Comparison of ENCODE assay signal across 1 cellular context in genomic region chrX:153742111-153742510, GRCh38. TPM values are rescaled to one million over a fixed set of nuclear protein-coding genes. Genes with fewer than 3 reads are reported as not detected.
"Had no signal": no experiment of that assay in that cellular context is flagged by ENCODE, and none has a peak within 500 bp of the region (broad histone marks: within the 10 kb centered on the region; RNA-seq: fewer than 3 reads in every experiment).

No MANE protein-coding gene starts in this region.

RNA-seq across cellular contexts. Expression of gene SRPK3, which starts 38.7 kb away (rescaled TPM):
- total RNA-seq: GM12878 had no signal
